In the genomic region with DNA sequence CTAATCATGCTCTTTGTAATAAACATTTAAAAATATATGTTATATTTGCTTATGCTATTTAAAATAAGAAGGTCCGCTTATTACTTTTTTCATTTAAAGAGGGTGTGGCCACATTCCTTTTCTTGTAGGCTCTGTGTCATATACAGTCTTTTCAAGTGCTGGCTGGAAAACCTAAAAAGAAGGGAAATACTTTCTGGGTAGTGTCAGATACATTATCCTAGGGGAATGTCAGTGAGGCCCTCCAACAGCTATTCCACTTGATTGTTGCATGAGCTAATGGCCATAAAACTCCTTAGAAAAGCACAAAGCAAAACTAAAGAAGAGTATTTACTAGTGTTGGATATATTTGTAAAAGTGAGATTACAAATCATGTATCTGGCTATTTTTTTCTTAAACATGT, we compare ENCODE assay signal across 9 cellular contexts. TPM values are rescaled to one million over a fixed set of nuclear protein-coding genes. Genes with fewer than 3 reads are reported as not detected.
DNase-seq lines count a peak whose midpoint lies in the region; ATAC-seq, FAIRE-seq and TF ChIP-seq lines count a peak whose summit lies in the region.
"Had no signal": no experiment of that assay in that cellular context is flagged by ENCODE, and none has a peak within 500 bp of the region (broad histone marks: within the 10 kb centered on the region; RNA-seq: fewer than 3 reads in every experiment).

No MANE protein-coding gene starts in this region.

- H3K4me1 ChIP-seq in mesodermal cell (ENCODE audit: control insufficient read depth, insufficient read depth, low read length, poor library complexity, severe bottlenecking), result peaks cover 23% of the 10 kb centered on the region

- DNase-seq in Jurkat, Clone E6-1 (ENCODE audit: low read depth, low spot score), result no peak
- DNase-seq in bronchial epithelial cell (ENCODE audit: low read depth), result peak; percentile 60
- DNase-seq in DMS79 (lab: John Stamatoyannopoulos, UW), result no peak
- no peak for DNase-seq in NCI-H1092 treated with DMSO at 0.1 percent for 48 hours (lab: John Stamatoyannopoulos, UW)
- DNase-seq: NCI-H2227 treated with DMSO at 0.1 percent for 48 hours had no signal

- no CpG with 5 or more reads among the region's 1 CpG for WGBS in mesodermal cell (ENCODE audit: insufficient coverage in 2 of 2), 2 experiments

- no peak for TF ChIP-seq CTCF in bronchial epithelial cell (IDR thresholded peaks at IDR 0.05; ENCODE audit: insufficient read depth, low read length, severe bottlenecking)

- H3K27ac ChIP-seq in mesodermal cell (ENCODE audit: low read depth, low read length, severe bottlenecking), result peak overlapping the region; percentile 95

- peak overlapping the region; percentile 33 for H3K4me3 ChIP-seq in Jurkat, Clone E6-1 (ENCODE audit: low read length)
- H3K4me3 ChIP-seq in bronchial epithelial cell (ENCODE audit: low read depth, low read length), result peak overlapping the region; percentile 79
- H3K4me3 ChIP-seq in mesodermal cell (ENCODE audit: extremely low read depth, insufficient read depth, low read length, poor library complexity, severe bottlenecking), result peak overlapping the region; percentile 72

- ATAC-seq in HG02973 (IDR thresholded peaks at IDR 0.05; ENCODE audit: unreplicated experiment) (no peak), GM18858 (IDR thresholded peaks at IDR 0.05; ENCODE audit: unreplicated experiment) (no peak)

- no peaks in the 10 kb centered on the region for H3K9me3 ChIP-seq in mesodermal cell (ENCODE audit: control insufficient read depth, low read length)

- peak; percentile 69 for FAIRE-seq in A204.1 (lab: Jason Lieb, UNC)
- FAIRE-seq in bronchial epithelial cell (lab: Jason Lieb, UNC), result no peak

- H3K36me3 ChIP-seq in bronchial epithelial cell (ENCODE audit: control insufficient read depth, insufficient read depth, low read length) (peaks cover 15% of the 10 kb centered on the region), mesodermal cell (ENCODE audit: control insufficient read depth, insufficient read depth, low read length) (peaks cover 20% of the 10 kb centered on the region)

- no peaks in the 10 kb centered on the region for H3K27me3 ChIP-seq in bronchial epithelial cell (ENCODE audit: control insufficient read depth, insufficient read depth, low read length)

RNA-seq across cellular contexts. Expression of gene ANXA1, which starts 0.8 kb away (rescaled TPM):
- 11.2 TPM for polyA plus RNA-seq in Jurkat, Clone E6-1 (2012; ENCODE audit: insufficient read depth, insufficient read length)
- 1,561 and 3,061 TPM in 2 replicates for total RNA-seq in bronchial epithelial cell
- polyA plus RNA-seq in mesodermal cell (2013, experiment 1 of 2), result 1,115 TPM
- polyA plus RNA-seq in mesodermal cell (2013, experiment 2 of 2), result 973 TPM
